Comparison of ENCODE assay signal across 1 cellular context in genomic region chr14:45134051-45134958, GRCh38.
TF ChIP-seq lines count a peak whose summit lies in the region.

FKBP3 (minus strand) TSS chr14:45134481; CDS start chr14:45134456, 25 bp downstream.

TF ChIP-seq in GM23338, 12 proteins besides CTCF, POLR2A, EP300 and RAD21 (continued from another document):
- TF ChIP-seq, protein P1, sequence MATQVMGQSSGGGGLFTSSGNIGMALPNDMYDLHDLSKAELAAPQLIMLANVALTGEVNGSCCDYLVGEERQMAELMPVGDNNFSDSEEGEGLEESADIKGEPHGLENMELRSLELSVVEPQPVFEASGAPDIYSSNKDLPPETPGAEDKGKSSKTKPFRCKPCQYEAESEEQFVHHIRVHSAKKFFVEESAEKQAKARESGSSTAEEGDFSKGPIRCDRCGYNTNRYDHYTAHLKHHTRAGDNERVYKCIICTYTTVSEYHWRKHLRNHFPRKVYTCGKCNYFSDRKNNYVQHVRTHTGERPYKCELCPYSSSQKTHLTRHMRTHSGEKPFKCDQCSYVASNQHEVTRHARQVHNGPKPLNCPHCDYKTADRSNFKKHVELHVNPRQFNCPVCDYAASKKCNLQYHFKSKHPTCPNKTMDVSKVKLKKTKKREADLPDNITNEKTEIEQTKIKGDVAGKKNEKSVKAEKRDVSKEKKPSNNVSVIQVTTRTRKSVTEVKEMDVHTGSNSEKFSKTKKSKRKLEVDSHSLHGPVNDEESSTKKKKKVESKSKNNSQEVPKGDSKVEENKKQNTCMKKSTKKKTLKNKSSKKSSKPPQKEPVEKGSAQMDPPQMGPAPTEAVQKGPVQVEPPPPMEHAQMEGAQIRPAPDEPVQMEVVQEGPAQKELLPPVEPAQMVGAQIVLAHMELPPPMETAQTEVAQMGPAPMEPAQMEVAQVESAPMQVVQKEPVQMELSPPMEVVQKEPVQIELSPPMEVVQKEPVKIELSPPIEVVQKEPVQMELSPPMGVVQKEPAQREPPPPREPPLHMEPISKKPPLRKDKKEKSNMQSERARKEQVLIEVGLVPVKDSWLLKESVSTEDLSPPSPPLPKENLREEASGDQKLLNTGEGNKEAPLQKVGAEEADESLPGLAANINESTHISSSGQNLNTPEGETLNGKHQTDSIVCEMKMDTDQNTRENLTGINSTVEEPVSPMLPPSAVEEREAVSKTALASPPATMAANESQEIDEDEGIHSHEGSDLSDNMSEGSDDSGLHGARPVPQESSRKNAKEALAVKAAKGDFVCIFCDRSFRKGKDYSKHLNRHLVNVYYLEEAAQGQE (IDR thresholded peaks at IDR 0.05; ENCODE audit: unreplicated experiment) = no peak
- TF ChIP-seq ZNF462 (CRISPR knock-in tag; IDR thresholded peaks at IDR 0.05) (no peak), ZNF331 (CRISPR knock-in tag; IDR thresholded peaks at IDR 0.05; ENCODE audit: low read depth) (no peak), NANOG (IDR thresholded peaks at IDR 0.05; ENCODE audit: borderline replicate concordance) (no peak), POLR2AphosphoS5 (IDR thresholded peaks at IDR 0.05; ENCODE audit: low read depth) (peak; percentile 95), JUNB (IDR thresholded peaks at IDR 0.05; ENCODE audit: unreplicated experiment) (no peak), STAT1 (IDR thresholded peaks at IDR 0.05; ENCODE audit: unreplicated experiment) (no peak), ZNF114 (CRISPR knock-in tag; IDR thresholded peaks at IDR 0.05) (no peak), EZH2phosphoT487 (IDR thresholded peaks at IDR 0.05; ENCODE audit: unreplicated experiment) (no peak), ETS1 (IDR thresholded peaks at IDR 0.05) (no peak)
